In genomic region chr4:41525129-41525528, GRCh38 we compare ENCODE assay signal across 8 cellular contexts. TPM values are rescaled to one million over a fixed set of nuclear protein-coding genes. Genes with fewer than 3 reads are reported as not detected.
DNase-seq lines count a peak whose midpoint lies in the region; ATAC-seq and TF ChIP-seq lines count a peak whose summit lies in the region.

No MANE protein-coding gene starts in this region.

- 68 to 73% methylated on average over 8 to 11 of the region's 11 CpGs for WGBS in gastroesophageal sphincter (ENCODE audit: low coverage in 1 of 2), 2 donors
- no CpG with 5 or more reads among the region's 11 CpGs for WGBS in trophoblast cell (ENCODE audit: extremely low coverage, insufficient coverage, insufficient read length)

- peak; percentile 50 for DNase-seq in HCEC 1CT
- DNase-seq in SW 1271 (lab: John Stamatoyannopoulos, UW), result peak; percentile 43 to 82
- peak; percentile 42 to 87 for DNase-seq in trophoblast cell
- no peak for DNase-seq in mucosa of gallbladder (ENCODE audit: low spot score)
- no peak for DNase-seq in T-helper 2 cell
- DNase-seq in activated naive CD4-positive, alpha-beta T cell treated with anti-CD3 and anti-CD28 coated beads, Interleukin-2, amount 50 U/mL, for 16 hours, result no peak

- peaks cover 7% of the 10 kb centered on the region for H3K79me1 ChIP-seq in trophoblast cell (ENCODE audit: low read length)

- no peak overlapping the region for H3K4ac ChIP-seq in trophoblast cell (ENCODE audit: low read depth, low read length)

- no peak overlapping the region for H3K4me2 ChIP-seq in trophoblast cell (ENCODE audit: low read length)

- no peaks in the 10 kb centered on the region for H3K36me3 ChIP-seq in gastroesophageal sphincter
- H3K36me3 ChIP-seq in trophoblast cell (ENCODE audit: control insufficient read depth in 1 of 2, insufficient read depth in 2 of 2, low read length in 2 of 2), result no peaks in the 10 kb centered on the region

- H3K18ac ChIP-seq in trophoblast cell (ENCODE audit: low read length), result no peak overlapping the region

- H3K79me2 ChIP-seq in trophoblast cell (ENCODE audit: control insufficient read depth, insufficient read depth, low read length, poor library complexity), result no peaks in the 10 kb centered on the region

- H2AK5ac ChIP-seq in trophoblast cell (ENCODE audit: low read length), result no peak overlapping the region

- H3K9me3 ChIP-seq in gastroesophageal sphincter (no peaks in the 10 kb centered on the region), trophoblast cell (ENCODE audit: insufficient read depth, low read depth, low read length) (no peaks in the 10 kb centered on the region)

- peak; percentile 77 for ATAC-seq in gastroesophageal sphincter
- no peak for ATAC-seq in GM21528 (IDR thresholded peaks at IDR 0.05; ENCODE audit: low FRiP score, unreplicated experiment)

- no peak overlapping the region for H4K12ac ChIP-seq in trophoblast cell (ENCODE audit: low read depth, low read length)

- H2BK12ac ChIP-seq in trophoblast cell (ENCODE audit: low read length), result no peak overlapping the region

- H4K8ac ChIP-seq in trophoblast cell (ENCODE audit: low read depth, low read length), result no peak overlapping the region

- H3K14ac ChIP-seq in trophoblast cell (ENCODE audit: low read length), result no peak overlapping the region

- H2BK120ac ChIP-seq in trophoblast cell (ENCODE audit: insufficient read depth, low read length, poor library complexity), result no peak overlapping the region

- no peak for TF ChIP-seq CTCF in gastroesophageal sphincter (IDR thresholded peaks at IDR 0.05)

- H3K27ac ChIP-seq in gastroesophageal sphincter, result no peak overlapping the region
- H3K27ac ChIP-seq in trophoblast cell (ENCODE audit: low read depth, low read length), result no peak overlapping the region

- no peak overlapping the region for H3K23ac ChIP-seq in trophoblast cell (ENCODE audit: low read length)

- H3K27me3 ChIP-seq in gastroesophageal sphincter, result no peaks in the 10 kb centered on the region
- H3K27me3 ChIP-seq in trophoblast cell (ENCODE audit: insufficient read depth, low read length), result no peaks in the 10 kb centered on the region

- H3K4me3 ChIP-seq in gastroesophageal sphincter, result no peak overlapping the region
- no peak overlapping the region for H3K4me3 ChIP-seq in trophoblast cell (ENCODE audit: low read depth, low read length)

- no peak overlapping the region for H3K9ac ChIP-seq in trophoblast cell (ENCODE audit: low read length)

- TF ChIP-seq POLR2A in gastroesophageal sphincter (IDR thresholded peaks at IDR 0.05), result no peak

- TF ChIP-seq EP300 in gastroesophageal sphincter (IDR thresholded peaks at IDR 0.05), result no peak

- H2BK5ac ChIP-seq in trophoblast cell (ENCODE audit: low read depth, low read length, poor library complexity), result no peak overlapping the region

- H4K91ac ChIP-seq in trophoblast cell (ENCODE audit: low read depth, low read length), result no peak overlapping the region

- no peak overlapping the region for H2AFZ ChIP-seq in trophoblast cell (ENCODE audit: insufficient read depth, low read length, poor library complexity)

- H3K4me1 ChIP-seq in gastroesophageal sphincter (no peaks in the 10 kb centered on the region), trophoblast cell (ENCODE audit: control insufficient read depth in 1 of 2, insufficient read depth in 2 of 2, low read length in 2 of 2) (peaks cover 0 to 5% of the 10 kb centered on the region in 2 experiments)

RNA-seq across cellular contexts. Expression of gene LIMCH1, which starts 12.8 kb away (rescaled TPM):
- total RNA-seq in gastroesophageal sphincter (10 to 100 TPM in 3 of 4 donors, 1 to 10 TPM in 1; 9.8 to 82.9 (median 63.1) TPM), mucosa of gallbladder (90.3 TPM)
- 38.8 and 40.1 TPM in 2 replicates for polyA plus RNA-seq in trophoblast cell (2013)

Comparison
In these comparisons a context has a peak if more than half of its experiments do, and no peak if none do; other contexts are left out.
1. DNase-seq: peak in HCEC 1CT (single experiment), SW 1271 (2 of 2) and trophoblast cell (2 of 2); none in mucosa of gallbladder (single experiment), T-helper 2 cell (0 of 5) and activated naive CD4-positive, alpha-beta T cell treated with anti-CD3 and anti-CD28 coated beads, Interleukin-2, amount 50 U/mL, for 16 hours (single experiment).